Comparison of ENCODE assay signal across 10 cellular contexts in the genomic region with DNA sequence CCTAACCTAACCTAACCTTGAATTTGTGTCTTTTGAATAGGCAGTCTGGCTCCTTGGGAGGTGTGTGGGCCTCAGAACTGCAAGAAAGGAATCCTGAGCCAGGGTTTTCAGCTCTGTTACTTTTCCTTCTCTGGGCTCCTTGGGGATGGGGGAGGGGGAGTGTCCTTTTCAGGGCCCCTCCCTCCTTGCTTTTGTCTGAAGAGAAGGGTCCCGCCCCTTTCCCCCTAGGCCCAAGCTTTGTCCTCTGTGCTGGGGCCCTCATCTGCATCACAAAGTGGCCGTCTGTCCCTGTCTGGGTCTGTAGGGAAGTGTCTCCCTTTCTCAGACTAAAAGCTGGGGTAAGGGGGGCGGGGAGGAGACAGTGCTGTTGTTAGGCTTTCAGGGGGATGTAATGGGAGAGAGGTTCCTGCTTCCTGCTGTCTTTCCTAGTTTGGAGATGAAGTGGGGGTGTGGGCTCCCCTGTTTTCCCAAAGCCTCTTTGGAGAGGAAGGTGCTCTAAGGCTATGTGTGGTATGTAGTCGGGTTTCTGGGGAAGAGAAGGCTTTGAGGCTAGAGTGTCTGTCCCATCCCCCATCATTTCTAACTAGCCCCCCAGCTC. TPM values are rescaled to one million over a fixed set of nuclear protein-coding genes. Genes with fewer than 3 reads are reported as not detected.
A peak's percentile ranks its signal among the peaks of the same experiment; 100 is the strongest.
DNase-seq lines count a peak whose midpoint lies in the region; ATAC-seq, FAIRE-seq and TF ChIP-seq lines count a peak whose summit lies in the region.
"Had no signal": no experiment of that assay in that cellular context is flagged by ENCODE, and none has a peak within 500 bp of the region (broad histone marks: within the 10 kb centered on the region; RNA-seq: fewer than 3 reads in every experiment).

No MANE protein-coding gene starts in this region.

- TF ChIP-seq CTCF in CD14-positive monocyte (IDR thresholded peaks at IDR 0.05) = no peak
- TF ChIP-seq CTCF in activated B cell treated with CpG ODN at 0.5 μM for 24 hours (IDR thresholded peaks at IDR 0.05) = no peak
- no peak for TF ChIP-seq CTCF in mesothelial cell of epicardium (IDR thresholded peaks at IDR 0.05; ENCODE audit: unreplicated experiment)

- DNase-seq in CD14-positive monocyte (ENCODE audit: low spot score) = no peak
- no peak for DNase-seq in activated B cell treated with CpG ODN at 0.5 μM for 24 hours
- DNase-seq in mesothelial cell of epicardium (ENCODE audit: low spot score in 2 of 2, unreplicated experiment in 2 of 2) = no peak
- DNase-seq in cortex of kidney (lab: John Stamatoyannopoulos, UW) = no peak
- no peak for DNase-seq in frontal cortex (ENCODE audit: low spot score in 2 of 2)
- DNase-seq: kidney glomerular epithelial cell had no signal

- peaks cover 31% of the 10 kb centered on the region for H3K36me3 ChIP-seq in HUES48 (ENCODE audit: control insufficient read depth, insufficient read depth, low read length)

- POLR2A ChIA-PET in activated B cell treated with CpG ODN at 0.5 μM for 24 hours (lab: Charles Lee) = interaction anchor here (1.6 to 2.0 kb wide), 2 partner anchors 45 to 338 kb away, joined by 3 to 13 read pairs; a partner anchor contains a TSS

- ATAC-seq in activated B cell treated with CpG ODN at 0.5 μM for 24 hours (ENCODE audit: low read depth) (no peak), GM21737 (IDR thresholded peaks at IDR 0.05; ENCODE audit: unreplicated experiment) (no peak), GM19452 (IDR thresholded peaks at IDR 0.05; ENCODE audit: unreplicated experiment) (no peak)

- H3K9ac ChIP-seq in HUES48 (ENCODE audit: low read depth, low read length) = no peak overlapping the region

- H3K4me1 ChIP-seq in HUES48 (ENCODE audit: control insufficient read depth, insufficient read depth, low read length) = peaks cover 39% of the 10 kb centered on the region

- peak overlapping the region; percentile 51 to 90 (median 85) for H3K27ac Mint-ChIP-seq in CD14-positive monocyte
- peak overlapping the region; percentile 67 for H3K27ac Mint-ChIP-seq in activated B cell treated with CpG ODN at 0.5 μM for 24 hours
- H3K27ac Mint-ChIP-seq in mesothelial cell of epicardium = peak overlapping the region; percentile 91

- CTCF ChIA-PET in activated B cell treated with CpG ODN at 0.5 μM for 24 hours (lab: Charles Lee) = no interaction called here

- H3K27ac ChIP-seq in HUES48 (ENCODE audit: low read depth, low read length) = peak overlapping the region; percentile 95

- peaks cover 0 to 5% (median 0%) of the 10 kb centered on the region in 3 donors for H3K27me3 Mint-ChIP-seq in CD14-positive monocyte (ENCODE audit: low read depth in 3 of 3)
- no peaks in the 10 kb centered on the region for H3K27me3 Mint-ChIP-seq in activated B cell treated with CpG ODN at 0.5 μM for 24 hours
- no peaks in the 10 kb centered on the region for H3K27me3 Mint-ChIP-seq in mesothelial cell of epicardium (ENCODE audit: low read depth)

- no peaks in the 10 kb centered on the region for H3K27me3 ChIP-seq in HUES48 (ENCODE audit: control insufficient read depth, insufficient read depth, low read length)

- intact Hi-C loops in CD14-positive monocyte (cut with micrococcal nuclease) = loop anchor here in 1 of 2 donors (5.0 kb wide), 1 partner anchor 36 kb away; no protein-coding TSS in a partner anchor
- intact Hi-C loops in activated B cell treated with CpG ODN at 0.5 μM for 24 hours (cut with micrococcal nuclease) = loop anchor here (10.0 kb wide), 1 partner anchor 419 kb away; a partner anchor contains a TSS

- no peaks in the 10 kb centered on the region for H3K9me3 ChIP-seq in HUES48 (ENCODE audit: control insufficient read depth, insufficient read depth, low read length)

- H3K36me3 Mint-ChIP-seq in CD14-positive monocyte (peaks cover 24 to 25% of the 10 kb centered on the region in 2 donors), activated B cell treated with CpG ODN at 0.5 μM for 24 hours (ENCODE audit: low read depth) (peaks cover 25% of the 10 kb centered on the region), mesothelial cell of epicardium (peaks cover 10% of the 10 kb centered on the region)

- H3K4me3 ChIP-seq in HUES48 (ENCODE audit: low read depth, low read length) = peak overlapping the region; percentile 57

- H3K4me1 Mint-ChIP-seq in CD14-positive monocyte (peaks cover 66% of the 10 kb centered on the region), activated B cell treated with CpG ODN at 0.5 μM for 24 hours (peaks cover 56% of the 10 kb centered on the region), mesothelial cell of epicardium (peaks cover 41% of the 10 kb centered on the region)

- H3K9me3 Mint-ChIP-seq in CD14-positive monocyte (no peaks in the 10 kb centered on the region), activated B cell treated with CpG ODN at 0.5 μM for 24 hours (no peaks in the 10 kb centered on the region), mesothelial cell of epicardium (no peaks in the 10 kb centered on the region)

- FAIRE-seq in frontal cortex (lab: Jason Lieb, UNC) = no peak
- FAIRE-seq: G401.6 had no signal

- peak overlapping the region; percentile 58 to 72 for H3K4me3 Mint-ChIP-seq in CD14-positive monocyte
- peak overlapping the region; percentile 8 for H3K4me3 Mint-ChIP-seq in activated B cell treated with CpG ODN at 0.5 μM for 24 hours
- H3K4me3 Mint-ChIP-seq in mesothelial cell of epicardium = peak overlapping the region; percentile 44

RNA-seq across cellular contexts. Expression of a gene that starts 3.1 kb away (rescaled TPM):
- polyA plus RNA-seq in CD14-positive monocyte = 10 to 100 TPM; 10.9 to 13.9 TPM
- 30.3 and 34.3 TPM in 2 replicates for total RNA-seq in activated B cell treated with CpG ODN at 0.5 μM for 24 hours
- 50.7 to 53.6 TPM (median 52.5 TPM) in 3 replicates for total RNA-seq in mesothelial cell of epicardium
- 12.2 TPM for total RNA-seq in frontal cortex

RNA-seq across cellular contexts. Expression of a gene that starts 44.8 kb away (rescaled TPM):
- polyA plus RNA-seq in CD14-positive monocyte = 1 to 10 TPM; 6.3 to 9.0 TPM
- total RNA-seq in activated B cell treated with CpG ODN at 0.5 μM for 24 hours (30.7 and 37.2 TPM in 2 replicates), mesothelial cell of epicardium (48.3 to 52.2 TPM (median 51.7 TPM) in 3 replicates), frontal cortex (21.6 TPM)

Comparison
In these comparisons a context has a peak if more than half of its experiments do, and no peak if none do; other contexts are left out.
1. H3K4me3 Mint-ChIP-seq: peak in every context shown above with its lines; median percentile 65 in CD14-positive monocyte; 44 in mesothelial cell of epicardium; 8 in activated B cell treated with CpG ODN at 0.5 μM for 24 hours.